Comparison of ENCODE assay signal across 7 cellular contexts in genomic region chr21:26715878-26716506, GRCh38.
A peak's percentile ranks its signal among the peaks of the same experiment; 100 is the strongest.
DNase-seq lines count a peak whose midpoint lies in the region; ATAC-seq and TF ChIP-seq lines count a peak whose summit lies in the region.

No MANE protein-coding gene starts in this region.

- TF ChIP-seq CTCF in GM06990 (IDR thresholded peaks at IDR 0.05; ENCODE audit: insufficient read depth, low read length, poor library complexity, severe bottlenecking) (peak; percentile 63), PC-3 (conservative IDR thresholded peaks at IDR 0.05; ENCODE audit: low read depth, low read length) (peak; percentile 90), colonic mucosa (IDR thresholded peaks at IDR 0.05) (peak; percentile 70)

- H3K9me2 ChIP-seq in PC-3 (replicated peaks; ENCODE audit: low read length): no peaks in the 10 kb centered on the region

- H3K27me3 ChIP-seq in GM06990 (replicated peaks; ENCODE audit: control insufficient read depth, insufficient read depth, low read length): no peaks in the 10 kb centered on the region
- no peaks in the 10 kb centered on the region for H3K27me3 ChIP-seq in PC-3 (ENCODE audit: low read length)
- H3K27me3 ChIP-seq in colonic mucosa: no peaks in the 10 kb centered on the region

- intact Hi-C loops in PC-3 (cut with micrococcal nuclease) (loop anchor here (5.0 to 10.0 kb wide), 4 partner anchors 209 to 834 kb away; no protein-coding TSS in a partner anchor), colonic mucosa (cut with DNase I) (loop anchor here (5.0 to 10.0 kb wide), 2 partner anchors 841 to 1109 kb away; partner anchors contain the start of gene MRPL39)

- H3F3A ChIP-seq in PC-3 (ENCODE audit: low read length, unreplicated experiment): no peaks in the 10 kb centered on the region

- H3K36me3 ChIP-seq in GM06990 (ENCODE audit: control insufficient read depth, insufficient read depth, low read length) (no peaks in the 10 kb centered on the region), PC-3 (ENCODE audit: low read depth, low read length) (no peaks in the 10 kb centered on the region), colonic mucosa (no peaks in the 10 kb centered on the region)

- CTCF ChIA-PET in PC-3 (lab: Charles Lee): no interaction called here

- no TSS peak for BruUV-seq in PC-3 (replicated peaks; lab: Mats Ljungman, UMichigan)

- no peaks in the 10 kb centered on the region for H4K20me1 ChIP-seq in PC-3 (ENCODE audit: low read length)

- H3K9me3 ChIP-seq in PC-3 (ENCODE audit: low read length) (no peaks in the 10 kb centered on the region), colonic mucosa (no peaks in the 10 kb centered on the region)

- H3K27ac ChIP-seq in PC-3 (ENCODE audit: low read length) (no peak overlapping the region), colonic mucosa (no peak overlapping the region)

- H3K4me2 ChIP-seq in PC-3 (ENCODE audit: low read length): peak overlapping the region; percentile 67

- peak overlapping the region; percentile 61 for H2AFZ ChIP-seq in PC-3 (ENCODE audit: low read length)

- H3K4me3 ChIP-seq in GM06990 (replicated peaks; ENCODE audit: low read depth, low read length) (no peak overlapping the region), PC-3 (ENCODE audit: low read length) (peak overlapping the region; percentile 51), colonic mucosa (no peak overlapping the region)

- H3K9ac ChIP-seq in PC-3 (ENCODE audit: low read length) (no peak overlapping the region), colonic mucosa (ENCODE audit: low read depth in 2 of 2, low read length in 2 of 2) (no peak overlapping the region)

- H3K4me1 ChIP-seq in PC-3 (ENCODE audit: insufficient read depth, low read length) (peaks cover 13% of the 10 kb centered on the region; the same call in 1 of the 2 replicates), colonic mucosa (no peaks in the 10 kb centered on the region)

- no peaks in the 10 kb centered on the region for H3K79me2 ChIP-seq in PC-3 (ENCODE audit: low read length)

- DNase-seq in GM06990 (ENCODE audit: extremely low read depth, insufficient read length): no peak
- peak; percentile 80 for DNase-seq in PC-3
- peak; percentile 41 for DNase-seq in colonic mucosa
- no peak for DNase-seq in left lobe of liver (ENCODE audit: low spot score)
- DNase-seq in superior temporal gyrus (ENCODE audit: extremely low spot score): peak; percentile 87

- peak; percentile 47 for ATAC-seq in HG02763 (IDR thresholded peaks at IDR 0.05; ENCODE audit: unreplicated experiment)
- peak; percentile 82 for ATAC-seq in PC-3
- peak; percentile 96 for ATAC-seq in left lobe of liver
- no peak for ATAC-seq in HG02852 (IDR thresholded peaks at IDR 0.05; ENCODE audit: unreplicated experiment)

- POLR2A ChIA-PET in PC-3 (lab: Charles Lee; ENCODE audit: unreplicated experiment): no interaction called here

Comparison
In these comparisons a context has a peak if more than half of its experiments do, and no peak if none do; other contexts are left out.
1. DNase-seq: peak in PC-3 (single experiment), colonic mucosa (single experiment) and superior temporal gyrus (single experiment); none in GM06990 (single experiment) and left lobe of liver (single experiment).
2. Peak in every context shown above with its lines, with median percentiles within 50 percentile points of each other: CTCF ChIP-seq.